In genomic region chr2:10709290-10709939, GRCh38 we compare ENCODE assay signal across 9 cellular contexts. TPM values are rescaled to one million over a fixed set of nuclear protein-coding genes. Genes with fewer than 3 reads are reported as not detected.
DNase-seq lines count a peak whose midpoint lies in the region; TF ChIP-seq lines count a peak whose summit lies in the region.
"Had no signal": no experiment of that assay in that cellular context is flagged by ENCODE, and none has a peak within 500 bp of the region (broad histone marks: within the 10 kb centered on the region; RNA-seq: fewer than 3 reads in every experiment).

No MANE protein-coding gene starts in this region.

- no peaks in the 10 kb centered on the region for H3K9me3 Mint-ChIP-seq in activated T-helper 2 cell treated with anti-CD3 and anti-CD28 coated beads, Interferon-gamma antibody, Interleukin-2, Interleukin-4, amounts not matched to agents 10 μg/mL and 5 μg/mL and 100 μg/mL, durations not matched to agents 14 hours and 24 hours and 36 hours
- H3K9me3 Mint-ChIP-seq: memory B cell had no signal

- DNase-seq in DMS153 (lab: John Stamatoyannopoulos, UW): peak; percentile 60
- peak; percentile 76 for DNase-seq in SK-MEL-5 (ENCODE audit: low read depth, low spot score)
- peak; percentile 29 for DNase-seq in kidney glomerular epithelial cell (lab: John Stamatoyannopoulos, UW)
- DNase-seq in substantia nigra (lab: John Stamatoyannopoulos, UW): no peak
- no peak for DNase-seq in T-helper 1 cell
- no peak for DNase-seq in cortex of kidney (lab: John Stamatoyannopoulos, UW)
- no peak for DNase-seq in activated T-helper 2 cell treated with anti-CD3 and anti-CD28 coated beads, Interferon-gamma antibody, Interleukin-2, Interleukin-4, amounts not matched to agents 10 μg/mL and 5 μg/mL and 100 μg/mL, durations not matched to agents 14 hours and 24 hours and 36 hours (ENCODE audit: low spot score)

- no peak overlapping the region for H3K27ac Mint-ChIP-seq in activated T-helper 2 cell treated with anti-CD3 and anti-CD28 coated beads, Interferon-gamma antibody, Interleukin-2, Interleukin-4, amounts not matched to agents 10 μg/mL and 5 μg/mL and 100 μg/mL, durations not matched to agents 14 hours and 24 hours and 36 hours
- H3K27ac Mint-ChIP-seq: memory B cell had no signal

- H3K4me3 Mint-ChIP-seq in activated T-helper 2 cell treated with anti-CD3 and anti-CD28 coated beads, Interferon-gamma antibody, Interleukin-2, Interleukin-4, amounts not matched to agents 10 μg/mL and 5 μg/mL and 100 μg/mL, durations not matched to agents 14 hours and 24 hours and 36 hours (ENCODE audit: low read depth): no peak overlapping the region
- H3K4me3 Mint-ChIP-seq: memory B cell had no signal

- peaks cover 5% of the 10 kb centered on the region for H3K4me1 Mint-ChIP-seq in activated T-helper 2 cell treated with anti-CD3 and anti-CD28 coated beads, Interferon-gamma antibody, Interleukin-2, Interleukin-4, amounts not matched to agents 10 μg/mL and 5 μg/mL and 100 μg/mL, durations not matched to agents 14 hours and 24 hours and 36 hours (ENCODE audit: low read depth)

- H3K36me3 Mint-ChIP-seq in activated T-helper 2 cell treated with anti-CD3 and anti-CD28 coated beads, Interferon-gamma antibody, Interleukin-2, Interleukin-4, amounts not matched to agents 10 μg/mL and 5 μg/mL and 100 μg/mL, durations not matched to agents 14 hours and 24 hours and 36 hours (ENCODE audit: low read depth): no peaks in the 10 kb centered on the region
- H3K36me3 Mint-ChIP-seq: memory B cell had no signal

- peaks cover 31% of the 10 kb centered on the region for H3K27me3 Mint-ChIP-seq in activated T-helper 2 cell treated with anti-CD3 and anti-CD28 coated beads, Interferon-gamma antibody, Interleukin-2, Interleukin-4, amounts not matched to agents 10 μg/mL and 5 μg/mL and 100 μg/mL, durations not matched to agents 14 hours and 24 hours and 36 hours (ENCODE audit: low read depth)

- in situ Hi-C loops in SK-MEL-5 (cut with HindIII; ENCODE audit: low pct_unique_long_range_greater_than_20kb, low sequenced_read_pairs): no loop called here

- TF ChIP-seq CTCF in LNCAP (IDR thresholded peaks at IDR 0.05): peak; percentile 56

- intact Hi-C loops in activated T-helper 2 cell treated with anti-CD3 and anti-CD28 coated beads, Interferon-gamma antibody, Interleukin-2, Interleukin-4, amounts not matched to agents 10 μg/mL and 5 μg/mL and 100 μg/mL, durations not matched to agents 14 hours and 24 hours and 36 hours (cut with micrococcal nuclease): no loop called here

- no peak overlapping the region for H3K27ac ChIP-seq in substantia nigra (ENCODE audit: low read depth, low read length, poor library complexity, severe bottlenecking)

RNA-seq across cellular contexts. Expression of gene ATP6V1C2, which starts 12.0 kb away (rescaled TPM):
- total RNA-seq in SK-MEL-5 (2014; rRNA removed; shearing (Covaris generic)): 1.1 and 1.2 TPM in 2 replicates
- polyA plus RNA-seq in SK-MEL-5 (2015; cell fraction: cytosol; rRNA removed): 0.02 and 0.34 TPM in 2 replicates
- 2.4 and 4.1 TPM in 2 replicates for polyA plus RNA-seq in SK-MEL-5 (2015; cell fraction: nucleus; rRNA removed)
- 0.07 TPM in 1 of 2 replicates, not detected in the other for total RNA-seq in activated T-helper 2 cell treated with anti-CD3 and anti-CD28 coated beads, Interferon-gamma antibody, Interleukin-2, Interleukin-4, amounts not matched to agents 10 μg/mL and 5 μg/mL and 100 μg/mL, durations not matched to agents 14 hours and 24 hours and 36 hours

RNA-seq across cellular contexts. Expression of gene NOL10, which starts 19.6 kb away (rescaled TPM):
- 48.3 and 49.7 TPM in 2 replicates for total RNA-seq in SK-MEL-5 (2014; rRNA removed; shearing (Covaris generic))
- 28.1 and 30.5 TPM in 2 replicates for polyA plus RNA-seq in SK-MEL-5 (2015; cell fraction: cytosol; rRNA removed)
- polyA plus RNA-seq in SK-MEL-5 (2015; cell fraction: nucleus; rRNA removed): 32.8 and 50.6 TPM in 2 replicates
- total RNA-seq in activated T-helper 2 cell treated with anti-CD3 and anti-CD28 coated beads, Interferon-gamma antibody, Interleukin-2, Interleukin-4, amounts not matched to agents 10 μg/mL and 5 μg/mL and 100 μg/mL, durations not matched to agents 14 hours and 24 hours and 36 hours: 36.7 and 37.5 TPM in 2 replicates

Comparison
In these comparisons a context has a peak if more than half of its experiments do, and no peak if none do; other contexts are left out.
1. DNase-seq: peak in DMS153 (single experiment), SK-MEL-5 (single experiment) and kidney glomerular epithelial cell (single experiment); none in substantia nigra (0 of 49), T-helper 1 cell (0 of 5), cortex of kidney (single experiment) and activated T-helper 2 cell treated with anti-CD3 and anti-CD28 coated beads, Interferon-gamma antibody, Interleukin-2, Interleukin-4, amounts not matched to agents 10 μg/mL and 5 μg/mL and 100 μg/mL, durations not matched to agents 14 hours and 24 hours and 36 hours (single experiment).